Comparison of ENCODE assay signal across 18 cellular contexts in genomic region chr7:116185450-116185849, GRCh38.
"Had no signal": no experiment of that assay in that cellular context is flagged by ENCODE, and none has a peak within 500 bp of the region (broad histone marks: within the 10 kb centered on the region; RNA-seq: fewer than 3 reads in every experiment).

No MANE protein-coding gene starts in this region.

- FAIRE-seq: RCC 7860 had no signal

- DNase-seq: KBM-7, NCI-H1092 treated with DMSO at 0.1 percent for 48 hours, NCI-H1436, NCI-H187, NCI-H2029, NCI-H2081 treated with DMSO at 0.1 percent for 48 hours, NCI-H2171, NCI-H226, NCI-H446, NCI-H510A, NCI-H524 treated with DMSO at 0.1 percent for 48 hours, NCI-H69, NCI-H774, RPMI8226, SHP77, SK-N-SH, SW 1271 had no signal

- H3K4me2 ChIP-seq: SK-N-SH had no signal

- H3K9ac ChIP-seq: SK-N-SH had no signal
